8 cellular contexts compared by ENCODE assay signal in genomic region chr9:136326777-136327312, GRCh38. TPM values are rescaled to one million over a fixed set of nuclear protein-coding genes. Genes with fewer than 3 reads are reported as not detected.
DNase-seq lines count a peak whose midpoint lies in the region; ATAC-seq and TF ChIP-seq lines count a peak whose summit lies in the region.

No MANE protein-coding gene starts in this region.

- ATAC-seq in GM18502 (IDR thresholded peaks at IDR 0.05; ENCODE audit: poor library complexity, unreplicated experiment) (no peak), GM21447 (IDR thresholded peaks at IDR 0.05; ENCODE audit: unreplicated experiment) (no peak)

- peaks cover 0 to 40% (median 39%) of the 10 kb centered on the region in 11 experiments; a peak in 20 of 22 replicates for H4K20me1 ChIP-seq in BLaER1 treated with 17β-estradiol and CSF1 and Interleukin-3, amounts not matched to agents 10 nM and 100 nM

- H3K36me3 ChIP-seq in BLaER1 treated with 17β-estradiol and CSF1 and Interleukin-3, amounts not matched to agents 10 nM and 100 nM: peaks cover 0 to 14% (median 6%) of the 10 kb centered on the region in 11 experiments; a peak in 10 of 22 replicates
- H3K36me3 ChIP-seq in esophagus (ENCODE audit: control insufficient read depth in 2 of 2, insufficient read depth in 2 of 2, low read length in 1 of 2): no peaks in the 10 kb centered on the region
- no peaks in the 10 kb centered on the region for H3K36me3 ChIP-seq in prostate gland

- peak overlapping the region; percentile 80 to 100 (median 96) for H3K4me2 ChIP-seq in BLaER1 treated with 17β-estradiol and CSF1 and Interleukin-3, amounts not matched to agents 10 nM and 100 nM

- H3K9ac ChIP-seq in BLaER1 treated with 17β-estradiol and CSF1 and Interleukin-3, amounts not matched to agents 10 nM and 100 nM: peak overlapping the region; percentile 54 to 95 (median 86); a peak in 21 of 22 replicates

- WGBS in esophagus, 2 donors: 38 to 42% methylated on average over 15 to 16 of the region's 16 CpGs
- 41% methylated on average over 16 of the region's 16 CpGs for WGBS in prostate gland

- intact Hi-C loops in prostate gland (cut with DNase I): no loop called here

- H3K27me3 ChIP-seq in BLaER1 treated with 17β-estradiol and CSF1 and Interleukin-3, amounts not matched to agents 10 nM and 100 nM: peaks cover 0 to 22% (median 0%) of the 10 kb centered on the region in 11 experiments; a peak in 6 of 22 replicates
- no peaks in the 10 kb centered on the region for H3K27me3 ChIP-seq in esophagus (ENCODE audit: control insufficient read depth in 1 of 2, insufficient read depth in 2 of 2, low read length in 2 of 2)
- no peaks in the 10 kb centered on the region for H3K27me3 ChIP-seq in prostate gland (replicated peaks; ENCODE audit: insufficient read depth)

- H3K9me3 ChIP-seq in BLaER1 treated with 17β-estradiol and CSF1 and Interleukin-3, amounts not matched to agents 10 nM and 100 nM (replicated peaks in 1 of 11): no peaks in the 10 kb centered on the region
- H3K9me3 ChIP-seq in esophagus (ENCODE audit: control insufficient read depth in 2 of 2, insufficient read depth in 1 of 2, low read depth in 1 of 2, low read length in 1 of 2) (peaks cover 0 to 2% of the 10 kb centered on the region in 2 donors), prostate gland (no peaks in the 10 kb centered on the region)

- no peak for TF ChIP-seq POLR2A in prostate gland (IDR thresholded peaks at IDR 0.05)

- H3K4me1 ChIP-seq in BLaER1 treated with 17β-estradiol and CSF1 and Interleukin-3, amounts not matched to agents 10 nM and 100 nM: peaks cover 58 to 91% (median 85%) of the 10 kb centered on the region in 10 experiments
- H3K4me1 ChIP-seq in esophagus (ENCODE audit: control insufficient read depth in 2 of 2, insufficient read depth in 2 of 2, low read length in 1 of 2) (peaks cover 0 to 27% of the 10 kb centered on the region in 2 donors), prostate gland (replicated peaks) (peaks cover 14% of the 10 kb centered on the region)

- no peak for TF ChIP-seq CTCF in RWPE1 (conservative IDR thresholded peaks at IDR 0.05; ENCODE audit: low read depth)
- TF ChIP-seq CTCF in prostate gland (IDR thresholded peaks at IDR 0.05): no peak

- DNase-seq in RWPE1 (ENCODE audit: low spot score) (no peak), prostate gland (ENCODE audit: low spot score) (no peak), dermis blood vessel endothelial cell (no peak)
- no peak for DNase-seq in stimulated activated CD4-positive, alpha-beta T cell treated with anti-CD3 and anti-CD28 coated beads, Interleukin-4, amount 100 ng/mL, for 4 hours

- H3K27ac ChIP-seq in BLaER1 treated with 17β-estradiol and CSF1 and Interleukin-3, amounts not matched to agents 10 nM and 100 nM: peak overlapping the region in 10 of 11 experiments; percentile 33 to 93 (median 86); a peak in 20 of 22 replicates
- H3K27ac ChIP-seq in RWPE1 (peak overlapping the region; percentile 41), esophagus (ENCODE audit: low read depth in 2 of 2, low read length in 1 of 2) (peak overlapping the region; percentile 8 to 35), prostate gland (peak overlapping the region; percentile 75 to 78)

- POLR2A ChIA-PET in RWPE1 (lab: Yijun Ruan, JAX; ENCODE audit: low non-redundant PET): no interaction called here

- CTCF ChIA-PET in RWPE1 (lab: Yijun Ruan, JAX): interaction anchor here (1.0 to 1.8 kb wide), 2 partner anchors 14 to 15 kb away, joined by 4 to 6 read pairs; no protein-coding TSS in a partner anchor

- peak overlapping the region; percentile 9 to 91 (median 78); a peak in 19 of 20 replicates for H3K4me3 ChIP-seq in BLaER1 treated with 17β-estradiol and CSF1 and Interleukin-3, amounts not matched to agents 10 nM and 100 nM
- H3K4me3 ChIP-seq in esophagus (ENCODE audit: low read depth in 1 of 2, low read length in 2 of 2) (peak overlapping the region in 1 of 2 donors; percentile 47), prostate gland (peak overlapping the region; percentile 51 to 60)

RNA-seq across cellular contexts. Expression of gene GPSM1, which starts 0.5 kb away (rescaled TPM):
- 1 to 10 TPM; 1.7 to 4.5 TPM for polyA plus RNA-seq in esophagus
- 10 to 100 TPM; 11.3 to 89.2 TPM for total RNA-seq in prostate gland
- 27.2 and 37.1 TPM in 2 replicates for total RNA-seq in dermis blood vessel endothelial cell

RNA-seq across cellular contexts. Expression of gene CCDC187, which starts 23.0 kb away (rescaled TPM):
- polyA plus RNA-seq in esophagus: not detected
- total RNA-seq in prostate gland (1 to 10 TPM in 1 of 2 donors, not detected in 1; 1.2 TPM), dermis blood vessel endothelial cell (not detected in 2 replicates)

RNA-seq across cellular contexts. Expression of gene DNLZ, which starts 36.7 kb away (rescaled TPM):
- polyA plus RNA-seq in esophagus: 10 to 100 TPM in 1 of 2 donors, 1 to 10 TPM in 1; 7.1 to 10.1 TPM
- 10 to 100 TPM; 37.6 to 64.3 TPM for total RNA-seq in prostate gland
- total RNA-seq in dermis blood vessel endothelial cell: 15.4 and 34.5 TPM in 2 replicates

RNA-seq across cellular contexts. Expression of gene CARD9, which starts 46.6 kb away (rescaled TPM):
- polyA plus RNA-seq in esophagus: 1 to 10 TPM; 1.1 to 1.8 TPM
- 1 to 10 TPM; 1.5 to 3.4 TPM for total RNA-seq in prostate gland
- 0.34 and 1.1 TPM in 2 replicates for total RNA-seq in dermis blood vessel endothelial cell

Comparison
In these comparisons a context has a peak if more than half of its experiments do, and no peak if none do; other contexts are left out.
1. H3K27ac ChIP-seq: peak in every context shown above with its lines; median percentile 86 in BLaER1 treated with 17β-estradiol and CSF1 and Interleukin-3, amounts not matched to agents 10 nM and 100 nM; 76 in prostate gland; 41 in RWPE1; 22 in esophagus.